In the genomic region with DNA sequence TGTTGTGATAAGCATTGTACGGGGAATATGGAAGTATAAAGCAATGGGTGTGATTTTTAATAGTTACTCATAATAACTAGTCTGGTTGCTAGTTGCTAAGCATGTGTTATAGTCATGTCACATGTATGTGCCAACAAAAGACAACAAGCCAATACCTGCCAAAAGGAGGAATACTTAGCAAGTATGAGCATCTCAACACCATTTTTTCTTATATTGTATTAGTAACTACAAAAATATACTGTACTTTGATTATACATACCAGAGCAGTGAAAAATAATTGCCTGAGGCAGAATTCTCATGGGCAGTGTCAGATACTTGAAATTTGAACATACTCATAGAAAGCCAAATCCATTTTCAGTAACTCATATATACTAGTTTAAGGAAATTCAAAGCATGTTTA, we compare ENCODE assay signal across 18 cellular contexts.
A peak's percentile ranks its signal among the peaks of the same experiment; 100 is the strongest.
DNase-seq lines count a peak whose midpoint lies in the region; ATAC-seq and TF ChIP-seq lines count a peak whose summit lies in the region.
"Had no signal": no experiment of that assay in that cellular context is flagged by ENCODE, and none has a peak within 500 bp of the region (broad histone marks: within the 10 kb centered on the region; RNA-seq: fewer than 3 reads in every experiment).

No MANE protein-coding gene starts in this region.

- peaks cover 0 to 6% of the 10 kb centered on the region in 2 experiments for H3K36me3 ChIP-seq in trophoblast cell (ENCODE audit: control insufficient read depth in 1 of 2, insufficient read depth in 2 of 2, low read length in 2 of 2)

- no peak overlapping the region for H2AFZ ChIP-seq in trophoblast cell (ENCODE audit: insufficient read depth, low read length, poor library complexity)

- H3K27ac Mint-ChIP-seq in HFFc6, result peak overlapping the region; percentile 49
- H3K27ac Mint-ChIP-seq in progenitor cell of endocrine pancreas, result no peak overlapping the region
- H3K27ac Mint-ChIP-seq: CD4-positive, CD25-positive, alpha-beta regulatory T cell had no signal

- CTCF ChIA-PET in RWPE1 (lab: Yijun Ruan, JAX), result no interaction called here

- H3K4me3 Mint-ChIP-seq in HFFc6, result no peak overlapping the region
- H3K4me3 Mint-ChIP-seq in progenitor cell of endocrine pancreas (ENCODE audit: low read depth), result no peak overlapping the region
- H3K4me3 Mint-ChIP-seq: CD4-positive, CD25-positive, alpha-beta regulatory T cell had no signal

- H3K9me3 Mint-ChIP-seq in HFFc6, result no peaks in the 10 kb centered on the region
- no peaks in the 10 kb centered on the region for H3K9me3 Mint-ChIP-seq in progenitor cell of endocrine pancreas (ENCODE audit: low read depth)

- H3K4me1 ChIP-seq in trophoblast cell (ENCODE audit: control insufficient read depth in 1 of 2, insufficient read depth in 2 of 2, low read length in 2 of 2), result no peaks in the 10 kb centered on the region
- H3K4me1 ChIP-seq: Peyer's patch had no signal

- H3K27ac ChIP-seq in RWPE1 (no peak overlapping the region), trophoblast cell (ENCODE audit: low read depth, low read length) (no peak overlapping the region)
- H3K27ac ChIP-seq: Peyer's patch had no signal

- no peak overlapping the region for H3K14ac ChIP-seq in trophoblast cell (ENCODE audit: low read length)

- no peaks in the 10 kb centered on the region for H3K27me3 ChIP-seq in trophoblast cell (ENCODE audit: insufficient read depth, low read length)
- H3K27me3 ChIP-seq: Peyer's patch had no signal

- intact Hi-C loops in left cardiac atrium (cut with DNase I), result no loop called here

- DNase-seq in HFFc6, result peak; percentile 83
- DNase-seq in RWPE1 (ENCODE audit: low spot score), result peak; percentile 45
- peak; percentile 20 to 93 for DNase-seq in trophoblast cell
- no peak for DNase-seq in NCI-H1105 treated with DMSO at 0.1 percent for 48 hours (lab: John Stamatoyannopoulos, UW)
- no peak for DNase-seq in left cardiac atrium
- DNase-seq in progenitor cell of endocrine pancreas (ENCODE audit: low spot score, unreplicated experiment), result no peak
- no peak for DNase-seq in DMS53 treated with DMSO at 0.1 percent for 48 hours (lab: John Stamatoyannopoulos, UW; ENCODE audit: unreplicated experiment)
- DNase-seq: CD4-positive, CD25-positive, alpha-beta regulatory T cell; GDM1; MM.1S; NCI-H1092 treated with DMSO at 0.1 percent for 48 hours; NCI-H1694; NCI-H2107; NCI-H2227 treated with DMSO at 0.1 percent for 48 hours; NCI-H524 treated with DMSO at 0.1 percent for 48 hours; Peyer's patch; SHP77 treated with DMSO at 0.1 percent for 48 hours had no signal

- TF ChIP-seq CTCF in HFFc6 (IDR thresholded peaks at IDR 0.05) (no peak), RWPE1 (conservative IDR thresholded peaks at IDR 0.05; ENCODE audit: low read depth) (no peak), progenitor cell of endocrine pancreas (IDR thresholded peaks at IDR 0.05; ENCODE audit: unreplicated experiment) (no peak)

- no peak overlapping the region for H4K91ac ChIP-seq in trophoblast cell (ENCODE audit: low read depth, low read length)

- H3K23ac ChIP-seq in trophoblast cell (ENCODE audit: low read length), result no peak overlapping the region

- H3K18ac ChIP-seq in trophoblast cell (ENCODE audit: low read length), result no peak overlapping the region

- no peak overlapping the region for H4K8ac ChIP-seq in trophoblast cell (ENCODE audit: low read depth, low read length)

- peaks cover 1% of the 10 kb centered on the region; the same call in 1 of the 2 replicates for H3K27me3 Mint-ChIP-seq in HFFc6 (ENCODE audit: insufficient read depth)
- H3K27me3 Mint-ChIP-seq in progenitor cell of endocrine pancreas, result no peaks in the 10 kb centered on the region
- H3K27me3 Mint-ChIP-seq: CD4-positive, CD25-positive, alpha-beta regulatory T cell had no signal

- H3K4me2 ChIP-seq in trophoblast cell (ENCODE audit: low read length), result no peak overlapping the region

- no peak overlapping the region for H3K4me3 ChIP-seq in trophoblast cell (ENCODE audit: low read depth, low read length)
- H3K4me3 ChIP-seq: Peyer's patch had no signal

- WGBS in trophoblast cell (ENCODE audit: extremely low coverage, insufficient coverage, insufficient read length), result no CpG with 5 or more reads among the region's 1 CpG

- H3K4ac ChIP-seq in trophoblast cell (ENCODE audit: low read depth, low read length), result no peak overlapping the region

- no peaks in the 10 kb centered on the region for H3K79me1 ChIP-seq in trophoblast cell (ENCODE audit: low read length)

- no peaks in the 10 kb centered on the region for H3K79me2 ChIP-seq in trophoblast cell (ENCODE audit: control insufficient read depth, insufficient read depth, low read length, poor library complexity)

- H2AK5ac ChIP-seq in trophoblast cell (ENCODE audit: low read length), result no peak overlapping the region

- no peak overlapping the region for H2BK5ac ChIP-seq in trophoblast cell (ENCODE audit: low read depth, low read length, poor library complexity)

- H3K9ac ChIP-seq in trophoblast cell (ENCODE audit: low read length), result no peak overlapping the region

- H3K4me1 Mint-ChIP-seq in HFFc6 (ENCODE audit: low read depth) (peaks cover 28% of the 10 kb centered on the region), progenitor cell of endocrine pancreas (ENCODE audit: low read depth) (no peaks in the 10 kb centered on the region)
- H3K4me1 Mint-ChIP-seq: CD4-positive, CD25-positive, alpha-beta regulatory T cell had no signal

- H2BK12ac ChIP-seq in trophoblast cell (ENCODE audit: low read length), result no peak overlapping the region

- no peaks in the 10 kb centered on the region for H3K9me3 ChIP-seq in trophoblast cell (ENCODE audit: insufficient read depth, low read depth, low read length)
- H3K9me3 ChIP-seq: Peyer's patch had no signal

- H3K36me3 Mint-ChIP-seq in HFFc6 (ENCODE audit: low read depth), result peaks cover 26% of the 10 kb centered on the region
- H3K36me3 Mint-ChIP-seq in progenitor cell of endocrine pancreas (ENCODE audit: insufficient read depth), result peaks cover 17% of the 10 kb centered on the region

- no peak overlapping the region for H2BK120ac ChIP-seq in trophoblast cell (ENCODE audit: insufficient read depth, low read length, poor library complexity)

- POLR2A ChIA-PET in RWPE1 (lab: Yijun Ruan, JAX; ENCODE audit: low non-redundant PET), result no interaction called here

- ATAC-seq in esophagus mucosa (peak; percentile 52), left cardiac atrium (no peak)

- H4K12ac ChIP-seq in trophoblast cell (ENCODE audit: low read depth, low read length), result no peak overlapping the region

Comparison
In these comparisons a context has a peak if more than half of its experiments do, and no peak if none do; other contexts are left out.
1. DNase-seq: peak in HFFc6 (single experiment), RWPE1 (single experiment) and trophoblast cell (2 of 2); none in NCI-H1105 treated with DMSO at 0.1 percent for 48 hours (single experiment), left cardiac atrium (single experiment), progenitor cell of endocrine pancreas (single experiment) and DMS53 treated with DMSO at 0.1 percent for 48 hours (single experiment).